Comparison of ENCODE assay signal across 15 cellular contexts in the genomic region with DNA sequence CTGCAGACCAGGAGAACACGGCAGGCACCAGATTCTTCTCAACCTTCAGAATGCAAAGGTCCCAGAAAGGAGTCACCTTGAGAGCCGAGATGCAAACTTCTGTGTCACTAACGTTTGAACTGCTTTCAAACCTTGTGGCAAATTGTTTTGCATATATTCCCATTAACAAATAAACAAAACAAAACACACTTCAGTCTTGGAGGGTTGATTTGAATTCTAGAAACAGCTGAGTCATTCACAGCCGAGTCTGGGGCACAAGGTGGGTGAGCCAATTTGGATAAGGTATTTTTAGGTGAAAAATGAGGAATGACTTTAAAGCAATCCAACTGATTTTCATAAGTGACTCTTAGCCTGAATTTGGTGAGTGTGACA. TPM values are rescaled to one million over a fixed set of nuclear protein-coding genes. Genes with fewer than 3 reads are reported as not detected.
DNase-seq lines count a peak whose midpoint lies in the region; ATAC-seq and TF ChIP-seq lines count a peak whose summit lies in the region.
"Had no signal": no experiment of that assay in that cellular context is flagged by ENCODE, and none has a peak within 500 bp of the region (broad histone marks: within the 10 kb centered on the region; RNA-seq: fewer than 3 reads in every experiment).

No MANE protein-coding gene starts in this region.

- H3K27ac Mint-ChIP-seq in stimulated activated naive B cell treated with anti-CD40 and anti-IgM and Interleukin-4, amounts not matched to agents 10 μg/mL and 1 μg/mL and 100 μg/mL, for 72 hours: peak overlapping the region; percentile 14
- no peak overlapping the region for H3K27ac Mint-ChIP-seq in WTC11
- H3K27ac Mint-ChIP-seq: CD4-positive, CD25-positive, alpha-beta regulatory T cell had no signal

- H3K36me3 ChIP-seq in WERI-Rb-1: no peaks in the 10 kb centered on the region
- H3K36me3 ChIP-seq in psoas muscle (ENCODE audit: insufficient read depth in 1 of 2, low read depth in 1 of 2): no peaks in the 10 kb centered on the region
- H3K36me3 ChIP-seq: thyroid gland had no signal

- WGBS in psoas muscle, 3 donors: 66 to 77% (median 68%) methylated on average over 4 of the region's 4 CpGs

- intact Hi-C loops in psoas muscle (cut with DNase I): no loop called here

- DNase-seq in WERI-Rb-1 (no peak), psoas muscle (no peak), WTC11 (ENCODE audit: low spot score) (no peak)
- no peak for DNase-seq in stimulated activated naive B cell treated with anti-CD40 and anti-IgM and Interleukin-4, amounts not matched to agents 10 μg/mL and 1 μg/mL and 100 μg/mL, for 72 hours
- DNase-seq: activated gamma-delta T cell; CD4-positive, CD25-positive, alpha-beta regulatory T cell; left cardiac atrium; NCI-H1417; thyroid gland had no signal

- H3K27me3 ChIP-seq in WERI-Rb-1 (ENCODE audit: insufficient read depth, low read depth, severe bottlenecking) (no peaks in the 10 kb centered on the region), psoas muscle (ENCODE audit: insufficient read depth in 3 of 3, low read length in 2 of 3) (no peaks in the 10 kb centered on the region)
- H3K27me3 ChIP-seq: thyroid gland had no signal

- TF ChIP-seq CTCF in WERI-Rb-1 (IDR thresholded peaks at IDR 0.05; ENCODE audit: low read depth, low read length) (no peak), psoas muscle (IDR thresholded peaks at IDR 0.05) (no peak), WTC11 (IDR thresholded peaks at IDR 0.05) (no peak)

- H3K27ac ChIP-seq in WERI-Rb-1 (peak overlapping the region; percentile 91), psoas muscle (no peak overlapping the region)
- H3K27ac ChIP-seq: SK-N-MC, thyroid gland had no signal

- H3K9me3 ChIP-seq in WERI-Rb-1 (ENCODE audit: severe bottlenecking): peaks cover 21% of the 10 kb centered on the region
- H3K9me3 ChIP-seq in psoas muscle: no peaks in the 10 kb centered on the region
- H3K9me3 ChIP-seq: thyroid gland had no signal

- POLR2A ChIA-PET in WTC11 (lab: Charles Lee): no interaction called here

- H3K4me3 ChIP-seq in WERI-Rb-1 (ENCODE audit: low read depth, low read length) (peak overlapping the region; percentile 33), psoas muscle (no peak overlapping the region)
- H3K4me3 ChIP-seq: SK-N-MC, thyroid gland had no signal

- H3K4me3 Mint-ChIP-seq in stimulated activated naive B cell treated with anti-CD40 and anti-IgM and Interleukin-4, amounts not matched to agents 10 μg/mL and 1 μg/mL and 100 μg/mL, for 72 hours: no peak overlapping the region
- H3K4me3 Mint-ChIP-seq in WTC11: no peak overlapping the region
- H3K4me3 Mint-ChIP-seq: CD4-positive, CD25-positive, alpha-beta regulatory T cell had no signal

- peaks cover 10 to 18% of the 10 kb centered on the region in 2 donors for H3K4me1 Mint-ChIP-seq in stimulated activated naive B cell treated with anti-CD40 and anti-IgM and Interleukin-4, amounts not matched to agents 10 μg/mL and 1 μg/mL and 100 μg/mL, for 72 hours
- H3K4me1 Mint-ChIP-seq in WTC11: peaks cover 32% of the 10 kb centered on the region
- H3K4me1 Mint-ChIP-seq: CD4-positive, CD25-positive, alpha-beta regulatory T cell had no signal

- H3K36me3 Mint-ChIP-seq in stimulated activated naive B cell treated with anti-CD40 and anti-IgM and Interleukin-4, amounts not matched to agents 10 μg/mL and 1 μg/mL and 100 μg/mL, for 72 hours: peaks cover 8 to 11% of the 10 kb centered on the region in 2 donors
- H3K36me3 Mint-ChIP-seq in WTC11: peaks cover 13% of the 10 kb centered on the region

- peak; percentile 56 for ATAC-seq in GM21529 (IDR thresholded peaks at IDR 0.05; ENCODE audit: unreplicated experiment)
- peak; percentile 47 for ATAC-seq in HG03066 (IDR thresholded peaks at IDR 0.05; ENCODE audit: low read depth, unreplicated experiment)
- no peak for ATAC-seq in stimulated activated naive B cell treated with anti-CD40 and anti-IgM and Interleukin-4, amounts not matched to agents 10 μg/mL and 1 μg/mL and 100 μg/mL, for 72 hours (replicated peaks)
- ATAC-seq in HG03520 (IDR thresholded peaks at IDR 0.05; ENCODE audit: unreplicated experiment): no peak
- ATAC-seq in psoas muscle: no peak
- ATAC-seq in WTC11: no peak
- ATAC-seq: esophagus mucosa, HCT116, left cardiac atrium had no signal

- peaks cover 8 to 13% of the 10 kb centered on the region in 2 donors for H3K9me3 Mint-ChIP-seq in stimulated activated naive B cell treated with anti-CD40 and anti-IgM and Interleukin-4, amounts not matched to agents 10 μg/mL and 1 μg/mL and 100 μg/mL, for 72 hours
- H3K9me3 Mint-ChIP-seq in WTC11: peaks cover 19% of the 10 kb centered on the region

- no peaks in the 10 kb centered on the region for H3K27me3 Mint-ChIP-seq in stimulated activated naive B cell treated with anti-CD40 and anti-IgM and Interleukin-4, amounts not matched to agents 10 μg/mL and 1 μg/mL and 100 μg/mL, for 72 hours
- peaks cover 10% of the 10 kb centered on the region; the same call in 1 of the 2 replicates for H3K27me3 Mint-ChIP-seq in WTC11 (ENCODE audit: low read depth)

- no peaks in the 10 kb centered on the region for H3K4me1 ChIP-seq in psoas muscle
- H3K4me1 ChIP-seq: thyroid gland had no signal

- CTCF ChIA-PET in WTC11 (lab: Charles Lee): no interaction called here

TF ChIP-seq in WTC11, 78 proteins besides CTCF, POLR2A, EP300 and RAD21:
- no peak for TF ChIP-seq NFYB (CRISPR knock-in tag; conservative IDR thresholded peaks at IDR 0.05; ENCODE audit: low read depth)
- no peak for TF ChIP-seq ZNF396 (CRISPR knock-in tag; IDR thresholded peaks at IDR 0.05; ENCODE audit: borderline replicate concordance)

RNA-seq across cellular contexts. Expression of a gene that starts 38.8 kb away (rescaled TPM):
- total RNA-seq in psoas muscle (10 to 100 TPM in 1 of 4 donors, 1 to 10 TPM in 3; 2.1 to 32.7 (median 8.3) TPM), WTC11 (2021) (5.4 to 9.2 TPM (median 5.9 TPM) in 3 replicates)
- polyA plus RNA-seq in psoas muscle: 10 to 100 TPM in 1 of 3 donors, 1 to 10 TPM in 2; 1.4 to 14.1 (median 5.0) TPM

Comparison
In these comparisons a context has a peak if more than half of its experiments do, and no peak if none do; other contexts are left out.
1. ATAC-seq: peak in GM21529 (single experiment) and HG03066 (single experiment); none in stimulated activated naive B cell treated with anti-CD40 and anti-IgM and Interleukin-4, amounts not matched to agents 10 μg/mL and 1 μg/mL and 100 μg/mL, for 72 hours (0 of 2), HG03520 (single experiment), psoas muscle (0 of 4) and WTC11 (single experiment).